ENCODE assay signal across 8 cellular contexts in the genomic region with DNA sequence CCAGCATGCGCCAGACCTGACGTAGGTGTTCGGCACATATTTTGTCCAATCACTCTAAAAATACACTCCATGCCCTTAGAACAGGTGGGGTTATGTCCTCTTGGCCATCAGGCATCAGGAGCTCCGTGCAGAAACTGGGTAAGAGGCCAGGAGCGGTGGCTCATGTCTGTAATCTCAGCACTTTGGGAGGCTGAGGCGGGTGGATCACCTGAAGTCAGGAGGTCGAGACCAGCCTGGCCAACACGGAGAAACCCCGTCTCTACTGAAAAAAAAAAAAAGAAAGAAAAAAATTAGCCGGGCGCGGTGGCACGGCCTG. TPM values are rescaled to one million over a fixed set of nuclear protein-coding genes. Genes with fewer than 3 reads are reported as not detected.
DNase-seq lines count a peak whose midpoint lies in the region; ATAC-seq and TF ChIP-seq lines count a peak whose summit lies in the region.
"Not testable (repeated sequence)": the region's sequence is repeated elsewhere in the genome, so short reads cannot be mapped to it uniquely, and the experiment has no call there.

No MANE protein-coding gene starts in this region.

- 68 to 81% methylated on average over 6 to 13 of the region's 13 CpGs for WGBS in mesodermal cell (ENCODE audit: insufficient coverage in 2 of 2), 2 experiments
- WGBS in upper lobe of left lung, 2 donors, result 23 to 26% methylated on average over 13 of the region's 13 CpGs

- H3K27ac ChIP-seq in breast epithelium (peak overlapping the region; percentile 98), mesodermal cell (ENCODE audit: low read depth, low read length, severe bottlenecking) (peak overlapping the region; percentile 100), rectal smooth muscle tissue (ENCODE audit: low read depth, low read length) (peak overlapping the region; percentile 98), upper lobe of left lung (peak overlapping the region; percentile 95 to 99 (median 98))

- not testable (repeated sequence) for H3K9me3 ChIP-seq in breast epithelium; mesodermal cell (ENCODE audit: control insufficient read depth, low read length); upper lobe of left lung

- CTCF ChIA-PET in activated CD4-positive, alpha-beta T cell treated with anti-CD3 and anti-CD28 coated beads, Interleukin-2, amount 10 ng/mL, durations not matched to agents 7 days and 5 days (lab: Charles Lee), result interaction anchor here (0.7 to 2.0 kb wide), 3 partner anchors 9 to 69 kb away, joined by 5 to 6 read pairs (median 5); no protein-coding TSS in a partner anchor

- TF ChIP-seq CTCF in NB4 (IDR thresholded peaks at IDR 0.05; ENCODE audit: low read depth, low read length); breast epithelium (IDR thresholded peaks at IDR 0.05); fibroblast of the aortic adventitia (IDR thresholded peaks at IDR 0.05; ENCODE audit: insufficient read depth, low read length); upper lobe of left lung (IDR thresholded peaks at IDR 0.05): not testable (repeated sequence)

- H3K9me3 Mint-ChIP-seq in activated CD4-positive, alpha-beta T cell treated with anti-CD3 and anti-CD28 coated beads, Interleukin-2, amount 10 ng/mL, durations not matched to agents 7 days and 5 days, result not testable (repeated sequence)

- peaks cover 21% of the 10 kb centered on the region for H3K36me3 Mint-ChIP-seq in activated CD4-positive, alpha-beta T cell treated with anti-CD3 and anti-CD28 coated beads, Interleukin-2, amount 10 ng/mL, durations not matched to agents 7 days and 5 days (ENCODE audit: low read depth)

- POLR2A ChIA-PET in activated CD4-positive, alpha-beta T cell treated with anti-CD3 and anti-CD28 coated beads, Interleukin-2, amount 10 ng/mL, durations not matched to agents 7 days and 5 days (lab: Charles Lee), result interaction anchor here (0.5 to 2.0 kb wide), 3 partner anchors 34 to 572 kb away, joined by 3 to 8 read pairs (median 4); partner anchors contain the start of gene CYB5R3

- not testable (repeated sequence) for ATAC-seq in upper lobe of left lung (ENCODE audit: low FRiP score in 2 of 2)

- TF ChIP-seq EP300 in upper lobe of left lung (IDR thresholded peaks at IDR 0.05), result not testable (repeated sequence)

- intact Hi-C loops in breast epithelium (cut with DNase I; ENCODE audit: low total_unique reads), result not testable (repeated sequence)

- H3K4me3 Mint-ChIP-seq in activated CD4-positive, alpha-beta T cell treated with anti-CD3 and anti-CD28 coated beads, Interleukin-2, amount 10 ng/mL, durations not matched to agents 7 days and 5 days, result peak overlapping the region; percentile 84

- peak; percentile 88 for DNase-seq in DMS53 (lab: John Stamatoyannopoulos, UW)
- DNase-seq in NB4 (ENCODE audit: low read depth); activated CD4-positive, alpha-beta T cell treated with anti-CD3 and anti-CD28 coated beads, Interleukin-2, amount 10 ng/mL, durations not matched to agents 7 days and 5 days; fibroblast of the aortic adventitia (ENCODE audit: low read depth); upper lobe of left lung: not testable (repeated sequence)
- peak in 1 of 2 donors; percentile 49 for DNase-seq in breast epithelium (ENCODE audit: low spot score in 2 of 2)

- peaks cover 45% of the 10 kb centered on the region for H3K4me1 Mint-ChIP-seq in activated CD4-positive, alpha-beta T cell treated with anti-CD3 and anti-CD28 coated beads, Interleukin-2, amount 10 ng/mL, durations not matched to agents 7 days and 5 days

- H3K4me3 ChIP-seq in NB4 (ENCODE audit: low read depth, low read length) (peak overlapping the region; percentile 27), breast epithelium (peak overlapping the region; percentile 70 to 92 (median 87)), fibroblast of the aortic adventitia (ENCODE audit: low read depth, low read length) (peak overlapping the region; percentile 28), rectal smooth muscle tissue (ENCODE audit: low read length) (peak overlapping the region; percentile 58), upper lobe of left lung (peak overlapping the region in 3 of 4 donors; percentile 63 to 93 (median 87))
- not testable (repeated sequence) for H3K4me3 ChIP-seq in mesodermal cell (ENCODE audit: extremely low read depth, insufficient read depth, low read length, poor library complexity, severe bottlenecking)

- H3K27ac Mint-ChIP-seq in activated CD4-positive, alpha-beta T cell treated with anti-CD3 and anti-CD28 coated beads, Interleukin-2, amount 10 ng/mL, durations not matched to agents 7 days and 5 days, result peak overlapping the region; percentile 99

- not testable (repeated sequence) for H3K27me3 Mint-ChIP-seq in activated CD4-positive, alpha-beta T cell treated with anti-CD3 and anti-CD28 coated beads, Interleukin-2, amount 10 ng/mL, durations not matched to agents 7 days and 5 days

- H3K4me1 ChIP-seq in breast epithelium (peaks cover 10 to 23% of the 10 kb centered on the region in 2 donors), mesodermal cell (ENCODE audit: control insufficient read depth, insufficient read depth, low read length, poor library complexity, severe bottlenecking) (peaks cover 21% of the 10 kb centered on the region), rectal smooth muscle tissue (ENCODE audit: control insufficient read depth, insufficient read depth, low read length) (peaks cover 19% of the 10 kb centered on the region), upper lobe of left lung (peaks cover 34 to 53% (median 46%) of the 10 kb centered on the region in 4 donors)

- not testable (repeated sequence) for H3K36me3 ChIP-seq in breast epithelium; rectal smooth muscle tissue (ENCODE audit: control insufficient read depth, insufficient read depth, low read length)
- peaks cover 39% of the 10 kb centered on the region for H3K36me3 ChIP-seq in mesodermal cell (ENCODE audit: control insufficient read depth, insufficient read depth, low read length)
- peaks cover 0 to 20% (median 15%) of the 10 kb centered on the region in 4 donors for H3K36me3 ChIP-seq in upper lobe of left lung

- TF ChIP-seq POLR2A in NB4 (IDR thresholded peaks at IDR 0.05; ENCODE audit: extremely low read depth, insufficient read length); breast epithelium (IDR thresholded peaks at IDR 0.05); upper lobe of left lung (IDR thresholded peaks at IDR 0.05): not testable (repeated sequence)

- not testable (repeated sequence) for H3K27me3 ChIP-seq in breast epithelium; rectal smooth muscle tissue (ENCODE audit: control insufficient read depth, insufficient read depth, low read length); upper lobe of left lung

- H3K9ac ChIP-seq in rectal smooth muscle tissue (ENCODE audit: low read length), result peak overlapping the region; percentile 79

RNA-seq across cellular contexts. Expression of gene POLDIP3, which starts 1.1 kb away (rescaled TPM):
- 10 to 100 TPM; 83.4 to 97.7 TPM for total RNA-seq in activated CD4-positive, alpha-beta T cell treated with anti-CD3 and anti-CD28 coated beads, Interleukin-2, amount 10 ng/mL, durations not matched to agents 7 days and 5 days
- total RNA-seq in breast epithelium (10 to 100 TPM; 33.1 to 52.8 (median 38.3) TPM), fibroblast of the aortic adventitia (ENCODE audit: low replicate concordance) (28.6 and 34.1 TPM in 2 replicates), upper lobe of left lung (10 to 100 TPM; 38.0 to 74.5 (median 55.6) TPM)
- polyA plus RNA-seq in mesodermal cell (2013, experiment 1 of 2), result 68.9 TPM
- 57.8 TPM for polyA plus RNA-seq in mesodermal cell (2013, experiment 2 of 2)

RNA-seq across cellular contexts. Expression of gene ATP5MGL, which starts 24.6 kb away (rescaled TPM):
- total RNA-seq in activated CD4-positive, alpha-beta T cell treated with anti-CD3 and anti-CD28 coated beads, Interleukin-2, amount 10 ng/mL, durations not matched to agents 7 days and 5 days, result under 1 TPM; 0.45 to 0.71 TPM
- under 1 TPM in 1 of 3 donors, not detected in 2; 0.73 TPM for total RNA-seq in breast epithelium
- total RNA-seq in fibroblast of the aortic adventitia (ENCODE audit: low replicate concordance), result 1.5 and 3.5 TPM in 2 replicates
- polyA plus RNA-seq in mesodermal cell (2013, experiment 1 of 2), result not detected
- polyA plus RNA-seq in mesodermal cell (2013, experiment 2 of 2), result not detected
- total RNA-seq in upper lobe of left lung, result 1 to 10 TPM in 1 of 6 donors, under 1 TPM in 2, not detected in 3; 0.44 to 1.2 (median 0.78) TPM

RNA-seq across cellular contexts. Expression of gene CYB5R3, which starts 33.4 kb away (rescaled TPM):
- 10 to 100 TPM; 84.3 to 91.9 TPM for total RNA-seq in activated CD4-positive, alpha-beta T cell treated with anti-CD3 and anti-CD28 coated beads, Interleukin-2, amount 10 ng/mL, durations not matched to agents 7 days and 5 days
- total RNA-seq in breast epithelium, result 100 to 1,000 TPM in 1 of 3 donors, 10 to 100 TPM in 2; 56.5 to 248 (median 87.5) TPM
- 44.4 and 113 TPM in 2 replicates for total RNA-seq in fibroblast of the aortic adventitia (ENCODE audit: low replicate concordance)
- 168 TPM for polyA plus RNA-seq in mesodermal cell (2013, experiment 1 of 2)
- polyA plus RNA-seq in mesodermal cell (2013, experiment 2 of 2), result 146 TPM
- total RNA-seq in upper lobe of left lung, result 100 to 1,000 TPM in 5 of 6 donors, 10 to 100 TPM in 1; 79.6 to 265 (median 220) TPM
